Comparison of ENCODE assay signal across 10 cellular contexts in the genomic region with DNA sequence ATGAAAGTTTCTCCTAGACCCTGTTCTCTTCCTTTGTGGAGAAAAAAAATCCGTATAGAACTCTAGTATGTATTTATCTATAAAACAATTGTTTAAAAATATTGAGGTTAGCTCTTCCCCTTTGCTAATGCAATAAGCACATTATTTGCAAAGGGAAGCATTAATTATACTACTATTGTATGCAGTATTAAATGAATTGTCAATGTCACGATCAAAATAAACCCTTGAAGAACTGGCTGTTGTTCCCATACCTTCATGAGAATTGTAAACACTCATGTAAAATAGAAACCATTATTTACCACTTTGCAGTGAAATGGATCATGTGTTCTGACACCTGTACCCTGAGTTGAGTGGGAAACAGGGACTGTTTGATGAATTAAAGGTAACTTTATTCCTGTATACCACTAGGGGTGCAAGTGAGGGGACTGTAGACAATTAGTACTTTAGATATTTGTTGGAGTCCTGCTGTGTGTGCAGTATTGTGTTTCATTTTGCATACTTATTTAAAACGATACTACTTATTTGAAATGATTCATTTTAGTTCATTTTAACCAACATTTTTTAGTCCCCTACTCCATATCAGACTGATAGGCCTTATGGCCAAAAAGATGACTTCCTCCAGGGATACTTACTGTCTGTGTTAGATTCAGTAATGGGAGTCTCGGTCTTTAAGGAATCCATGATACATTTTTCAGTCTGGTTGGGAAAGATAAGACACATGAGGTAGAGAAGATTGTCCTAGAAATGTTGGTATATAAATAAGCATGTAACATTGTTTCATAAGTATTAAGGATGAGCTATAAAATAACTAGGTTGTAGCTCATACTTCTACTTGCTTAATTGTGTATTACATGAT. TPM values are rescaled to one million over a fixed set of nuclear protein-coding genes. Genes with fewer than 3 reads are reported as not detected.
A peak's percentile ranks its signal among the peaks of the same experiment; 100 is the strongest.
DNase-seq lines count a peak whose midpoint lies in the region; ATAC-seq and TF ChIP-seq lines count a peak whose summit lies in the region.
"Had no signal": no experiment of that assay in that cellular context is flagged by ENCODE, and none has a peak within 500 bp of the region (broad histone marks: within the 10 kb centered on the region; RNA-seq: fewer than 3 reads in every experiment).

No MANE protein-coding gene starts in this region.

- no peaks in the 10 kb centered on the region for H3K27me3 Mint-ChIP-seq in osteocyte (ENCODE audit: unreplicated experiment)
- H3K27me3 Mint-ChIP-seq: CD8-positive, alpha-beta memory T cell had no signal

- no peak overlapping the region for H3K27ac Mint-ChIP-seq in osteocyte (ENCODE audit: unreplicated experiment)
- H3K27ac Mint-ChIP-seq: CD8-positive, alpha-beta memory T cell had no signal

- no peaks in the 10 kb centered on the region for H3K9me3 ChIP-seq in gastrocnemius medialis

- H3K4me3 ChIP-seq in brain microvascular endothelial cell (ENCODE audit: low read depth, low read length) = no peak overlapping the region
- H3K4me3 ChIP-seq in gastrocnemius medialis = no peak overlapping the region

- peak; percentile 8 to 22 for DNase-seq in NCI-H2081 (lab: John Stamatoyannopoulos, UW)
- DNase-seq in NCI-H2081 treated with DMSO at 0.1 percent for 48 hours (lab: John Stamatoyannopoulos, UW) = no peak
- DNase-seq in LoVo (ENCODE audit: low spot score) = peak; percentile 6
- DNase-seq in brain microvascular endothelial cell = no peak
- DNase-seq in osteocyte (ENCODE audit: extremely low spot score, unreplicated experiment) = no peak
- DNase-seq in gastrocnemius medialis = no peak
- DNase-seq in SHP77 (lab: John Stamatoyannopoulos, UW) = no peak

- H3K4me1 Mint-ChIP-seq in osteocyte (ENCODE audit: unreplicated experiment) = peaks cover 45% of the 10 kb centered on the region

- peak; percentile 68 for ATAC-seq in GM21619 (IDR thresholded peaks at IDR 0.05; ENCODE audit: unreplicated experiment)
- no peak for ATAC-seq in gastrocnemius medialis

- in situ Hi-C loops in brain microvascular endothelial cell (cut with HindIII; ENCODE audit: low pct_ligation_motif_present, low sequenced_read_pairs) = no loop called here
- in situ Hi-C loops in gastrocnemius medialis (cut with MboI; ENCODE audit: low sequenced_read_pairs in 4 of 4) = no loop called here

- no peak for TF ChIP-seq POLR2A in gastrocnemius medialis (IDR thresholded peaks at IDR 0.05)

- H3K27ac ChIP-seq in brain microvascular endothelial cell (no peak overlapping the region), gastrocnemius medialis (no peak overlapping the region)

- H3K4me1 ChIP-seq in gastrocnemius medialis = peaks cover 6 to 15% of the 10 kb centered on the region in 2 donors

- H3K36me3 Mint-ChIP-seq in osteocyte (ENCODE audit: unreplicated experiment) = peaks cover 6% of the 10 kb centered on the region

- intact Hi-C loops in gastrocnemius medialis (cut with DNase I; ENCODE audit: low total_unique reads) = no loop called here

- TF ChIP-seq CTCF in brain microvascular endothelial cell (IDR thresholded peaks at IDR 0.05; ENCODE audit: low read depth, low read length, missing control alignments) (peak; percentile 56), osteocyte (IDR thresholded peaks at IDR 0.05) (peak; percentile 54), gastrocnemius medialis (IDR thresholded peaks at IDR 0.05 in 4 of 5, conservative IDR thresholded peaks at IDR 0.05 in 1 of 5) (peak in 2 of 5 experiments; percentile 22 to 28)

- H3K27me3 ChIP-seq in brain microvascular endothelial cell (replicated peaks) (no peaks in the 10 kb centered on the region), gastrocnemius medialis (no peaks in the 10 kb centered on the region)

- H3K36me3 ChIP-seq in brain microvascular endothelial cell (replicated peaks) (no peaks in the 10 kb centered on the region), gastrocnemius medialis (no peaks in the 10 kb centered on the region)

- H3K4me3 Mint-ChIP-seq in osteocyte (ENCODE audit: unreplicated experiment) = no peak overlapping the region
- H3K4me3 Mint-ChIP-seq: CD8-positive, alpha-beta memory T cell had no signal

- no peaks in the 10 kb centered on the region for H3K9me3 Mint-ChIP-seq in osteocyte (ENCODE audit: unreplicated experiment)
- H3K9me3 Mint-ChIP-seq: CD8-positive, alpha-beta memory T cell had no signal

RNA-seq across cellular contexts. Expression of a gene that starts 7.9 kb away (rescaled TPM):
- total RNA-seq in osteocyte = 119 TPM in 2 replicates
- total RNA-seq in gastrocnemius medialis = 10 to 100 TPM; 15.3 to 36.0 (median 25.6) TPM

RNA-seq across cellular contexts. Expression of a gene that starts 8.1 kb away (rescaled TPM):
- total RNA-seq in osteocyte = 2.2 and 2.8 TPM in 2 replicates
- total RNA-seq in gastrocnemius medialis = under 1 TPM in 1 of 4 donors, not detected in 3; 0.66 TPM
- total RNA-seq: pulmonary artery endothelial cell had no signal

Comparison
In these comparisons a context has a peak if more than half of its experiments do, and no peak if none do; other contexts are left out.
1. DNase-seq: peak in NCI-H2081 (2 of 2) and LoVo (single experiment); none in NCI-H2081 treated with DMSO at 0.1 percent for 48 hours (single experiment), brain microvascular endothelial cell (single experiment), osteocyte (single experiment), gastrocnemius medialis (0 of 2) and SHP77 (0 of 2).